Comparison of ENCODE assay signal across 18 cellular contexts in the genomic region with DNA sequence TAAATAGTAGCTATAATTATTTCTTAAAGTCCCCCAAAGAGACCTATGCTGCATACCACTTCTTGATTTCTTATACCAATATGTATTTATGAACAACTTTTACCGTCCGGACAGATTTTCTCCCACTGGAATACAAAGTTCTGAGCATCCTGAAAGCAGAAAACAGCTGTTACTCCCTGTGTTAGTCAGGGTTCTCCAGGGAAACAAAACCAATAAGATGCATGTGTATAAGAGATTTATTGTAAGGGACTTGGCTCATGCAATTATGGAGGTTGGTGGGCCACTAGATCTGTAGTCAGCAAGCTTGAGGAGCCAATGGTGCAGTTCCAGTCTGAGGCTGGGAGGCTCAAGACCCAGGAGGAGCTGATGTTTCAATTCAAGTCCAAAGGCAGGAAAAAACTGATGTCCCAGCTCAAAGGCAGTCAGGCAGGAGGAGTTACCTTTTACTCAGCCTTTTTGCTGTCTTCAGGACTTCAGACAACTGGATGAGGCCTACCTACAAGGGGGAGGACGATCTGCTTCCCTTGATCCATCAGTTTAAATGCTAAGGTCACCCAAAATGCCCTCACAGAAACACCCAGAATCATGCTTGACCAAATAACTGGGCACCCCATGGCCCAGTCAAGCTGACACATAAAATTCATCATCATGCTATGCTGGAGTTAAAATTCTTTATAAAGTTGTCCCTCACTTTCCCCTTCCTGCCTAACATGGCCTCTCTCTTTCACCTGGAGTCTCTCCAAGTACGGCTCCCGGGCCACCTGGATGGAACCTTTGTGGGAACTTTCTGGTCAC. TPM values are rescaled to one million over a fixed set of nuclear protein-coding genes. Genes with fewer than 3 reads are reported as not detected.
DNase-seq lines count a peak whose midpoint lies in the region; ATAC-seq and TF ChIP-seq lines count a peak whose summit lies in the region.
"Had no signal": no experiment of that assay in that cellular context is flagged by ENCODE, and none has a peak within 500 bp of the region (broad histone marks: within the 10 kb centered on the region; RNA-seq: fewer than 3 reads in every experiment).

No MANE protein-coding gene starts in this region.

- H3K9me3 Mint-ChIP-seq in progenitor cell of endocrine pancreas (ENCODE audit: low read depth): no peaks in the 10 kb centered on the region
- H3K9me3 Mint-ChIP-seq: GM23338, H9, HFFc6 had no signal

- H3K36me3 Mint-ChIP-seq in progenitor cell of endocrine pancreas (ENCODE audit: insufficient read depth): no peaks in the 10 kb centered on the region
- H3K36me3 Mint-ChIP-seq: CD4-positive, alpha-beta memory T cell had no signal

- no peak overlapping the region for H3K4me3 ChIP-seq in HEK293 (ENCODE audit: low read depth, low read length)
- H3K4me3 ChIP-seq in esophagus muscularis mucosa: no peak overlapping the region
- H3K4me3 ChIP-seq: GM23338 had no signal

- TF ChIP-seq EP300 in esophagus muscularis mucosa (IDR thresholded peaks at IDR 0.05): no peak

- H3K4me3 Mint-ChIP-seq in progenitor cell of endocrine pancreas (ENCODE audit: low read depth): no peak overlapping the region
- H3K4me3 Mint-ChIP-seq: CD4-positive, alpha-beta memory T cell; GM23338; H9; HFFc6 had no signal

- peak overlapping the region; percentile 21 for H3K27ac Mint-ChIP-seq in progenitor cell of endocrine pancreas
- H3K27ac Mint-ChIP-seq: CD4-positive, alpha-beta memory T cell; GM23338; H9; HFFc6 had no signal

- peaks cover 0 to 28% (median 2%) of the 10 kb centered on the region in 4 donors for H3K27me3 ChIP-seq in esophagus muscularis mucosa

- WGBS in esophagus muscularis mucosa: 89% methylated on average over 5 of the region's 5 CpGs

- CTCF ChIA-PET in HEK293 (lab: Yijun Ruan, JAX): interaction anchor here (0.6 to 1.6 kb wide), 3 partner anchors 25 to 554 kb away, joined by 3 to 4 read pairs (median 3); no protein-coding TSS in a partner anchor

- H3K27ac ChIP-seq in HEK293 (ENCODE audit: extremely low read depth, low read depth, low read length) (no peak overlapping the region), esophagus muscularis mucosa (replicated peaks in 1 of 4) (no peak overlapping the region)

- H3K27me3 Mint-ChIP-seq in progenitor cell of endocrine pancreas: peaks cover 32% of the 10 kb centered on the region

- no peaks in the 10 kb centered on the region for H3K36me3 ChIP-seq in HEK293 (ENCODE audit: control insufficient read depth in 2 of 2, insufficient read depth in 1 of 2, low read length in 2 of 2)
- H3K36me3 ChIP-seq in esophagus muscularis mucosa: no peaks in the 10 kb centered on the region

- TF ChIP-seq POLR2A in esophagus muscularis mucosa (IDR thresholded peaks at IDR 0.05; ENCODE audit: low read depth): no peak

- no peak for ATAC-seq in GM19397 (IDR thresholded peaks at IDR 0.05; ENCODE audit: unreplicated experiment)
- ATAC-seq in GM18868 (IDR thresholded peaks at IDR 0.05; ENCODE audit: unreplicated experiment): no peak
- ATAC-seq in GM18867 (IDR thresholded peaks at IDR 0.05; ENCODE audit: unreplicated experiment): no peak
- ATAC-seq in GM19035 (IDR thresholded peaks at IDR 0.05; ENCODE audit: unreplicated experiment): no peak
- ATAC-seq: GM23338, HCT116 had no signal

- H3K9me3 ChIP-seq in HEK293 (ENCODE audit: control insufficient read depth, insufficient read depth, low read depth, low read length) (no peaks in the 10 kb centered on the region), esophagus muscularis mucosa (no peaks in the 10 kb centered on the region)

- POLR2A ChIA-PET in HEK293 (lab: Yijun Ruan, JAX): interaction anchor here (1.7 kb wide), 1 partner anchor 24 kb away, joined by 7 read pairs; the partner anchor contains the start of gene ATF3

- intact Hi-C loops in esophagus muscularis mucosa (cut with DNase I): no loop called here

- no peak for TF ChIP-seq CTCF in HEK293 (tag by site-specific recombination; IDR thresholded peaks at IDR 0.05)
- TF ChIP-seq CTCF in esophagus muscularis mucosa (IDR thresholded peaks at IDR 0.05): no peak
- TF ChIP-seq CTCF in progenitor cell of endocrine pancreas (IDR thresholded peaks at IDR 0.05; ENCODE audit: unreplicated experiment): no peak

- peaks cover 8% of the 10 kb centered on the region; the same call in 1 of the 2 replicates for H3K4me1 ChIP-seq in HEK293 (ENCODE audit: control insufficient read depth, insufficient read depth, low read length)
- H3K4me1 ChIP-seq in esophagus muscularis mucosa: no peaks in the 10 kb centered on the region

- peak; percentile 65 for DNase-seq in LHCN-M2 (ENCODE audit: low read depth)
- peak; percentile 88 for DNase-seq in esophagus muscularis mucosa (ENCODE audit: extremely low spot score)
- DNase-seq in progenitor cell of endocrine pancreas (ENCODE audit: low spot score, unreplicated experiment): no peak
- DNase-seq: C1 segment of cervical spinal cord; Calu3; CD4-positive, alpha-beta memory T cell; COR-L47; DMS153; DND-41; H9; HFFc6 had no signal

- H3K4me1 Mint-ChIP-seq in progenitor cell of endocrine pancreas (ENCODE audit: low read depth): peaks cover 1% of the 10 kb centered on the region
- H3K4me1 Mint-ChIP-seq: CD4-positive, alpha-beta memory T cell had no signal

TF ChIP-seq in HEK293, 187 proteins besides CTCF, POLR2A, EP300 and RAD21:
- TF ChIP-seq SCRT2 (tag by site-specific recombination; IDR thresholded peaks at IDR 0.05) (0 out of 2 replicates have a peak, but pooled peaks have one; percentile 0), ZNF416 (tag by site-specific recombination; IDR thresholded peaks at IDR 0.05) (peak; percentile 92; the same call in 1 of the 2 replicates), ZNF768 (tag by site-specific recombination; IDR thresholded peaks at IDR 0.05) (no peak), ZNF2 (tag by site-specific recombination; IDR thresholded peaks at IDR 0.05) (no peak)

RNA-seq across cellular contexts. Expression of gene ATF3, which starts 24.3 kb away (rescaled TPM):
- 0.58 and 1.1 TPM in 2 replicates for total RNA-seq in LHCN-M2 (2014; rRNA removed)
- polyA plus RNA-seq in LHCN-M2 (2012): 1.0 TPM
- 10 to 100 TPM in 1 of 4 donors, 1 to 10 TPM in 3; 2.9 to 29.7 (median 3.7) TPM for total RNA-seq in esophagus muscularis mucosa
- total RNA-seq in progenitor cell of endocrine pancreas: 14.6 and 18.2 TPM in 2 replicates
